In genomic region chr2:62505649-62506420, GRCh38 we compare ENCODE assay signal across 8 cellular contexts. TPM values are rescaled to one million over a fixed set of nuclear protein-coding genes. Genes with fewer than 3 reads are reported as not detected.
DNase-seq lines count a peak whose midpoint lies in the region; ATAC-seq, FAIRE-seq and TF ChIP-seq lines count a peak whose summit lies in the region.

Gene TMEM17 (minus strand): TSS chr2:62506195. CDS start chr2:62506129, 66 bp downstream.

- TF ChIP-seq POLR2A in A549 (IDR thresholded peaks at IDR 0.05; ENCODE audit: low read length) = peak; percentile 72

- WGBS in A549 (ENCODE audit: missing lambda C conversion rate) = 2% methylated on average over 34 of the region's 76 CpGs

- no peaks in the 10 kb centered on the region for H3K36me3 ChIP-seq in skeletal muscle tissue (ENCODE audit: control insufficient read depth in 3 of 3, insufficient read depth in 3 of 3, low read length in 3 of 3)

- H3K27ac ChIP-seq in A549 = peak within 1 kb of the TSS; percentile 83 to 93
- H3K27ac ChIP-seq in skeletal muscle tissue (ENCODE audit: low read depth, low read length) = peak within 1 kb of the TSS; percentile 82

- H3K4me1 ChIP-seq in A549 = peaks cover 26% of the 10 kb centered on the region
- peaks cover 2 to 5% (median 3%) of the 10 kb centered on the region in 3 donors for H3K4me1 ChIP-seq in skeletal muscle tissue (ENCODE audit: control insufficient read depth in 3 of 3, insufficient read depth in 3 of 3, low read length in 3 of 3)

- no peak for FAIRE-seq in A549 (lab: Jason Lieb, UNC)

- peak in 1 of 2 experiments; percentile 36; a peak in 3 of 5 replicates for TF ChIP-seq RAD21 in A549 (conservative IDR thresholded peaks at IDR 0.05 in 1 of 2, IDR thresholded peaks at IDR 0.05 in 1 of 2)

- POLR2A ChIA-PET in A549 (lab: Yijun Ruan, JAX) = interaction anchor here (0.5 to 2.0 kb wide), 28 partner anchors 9 to 1355 kb away, joined by 3 to 47 read pairs (median 4); partner anchors contain the start of genes EHBP1, MDH1 and WDPCP

- TF ChIP-seq CTCF in A549 (IDR thresholded peaks at IDR 0.05) (no peak), GM13977 (IDR thresholded peaks at IDR 0.05; ENCODE audit: extremely low read depth, insufficient read depth, missing control alignments) (no peak)

- DNase-seq in A549 (ENCODE audit: low read depth in 1 of 2, low spot score in 1 of 2) (peak; percentile 81 to 97), GM13977 (ENCODE audit: low spot score) (peak; percentile 83), NCI-H128 (lab: John Stamatoyannopoulos, UW; ENCODE audit: unreplicated experiment) (peak; percentile 72), SKM-1 treated with dmso at 0.1 percent for 144 hours (lab: John Stamatoyannopoulos, UW; ENCODE audit: unreplicated experiment) (peak; percentile 57), cerebellar nuclear complex (lab: John Stamatoyannopoulos, UW) (peak; percentile 43 to 66), inferior parietal cortex (ENCODE audit: extremely low spot score) (peak; percentile 88)

- in situ Hi-C loops in GM13977 (cut with MboI; ENCODE audit: low pct_unique_long_range_greater_than_20kb, low sequenced_read_pairs, unreplicated experiment) = no loop called here

- H3K27me3 ChIP-seq in skeletal muscle tissue (ENCODE audit: control insufficient read depth in 3 of 3, insufficient read depth in 3 of 3, low read length in 3 of 3) = no peaks in the 10 kb centered on the region

- TF ChIP-seq EP300 in A549 (IDR thresholded peaks at IDR 0.05) = no peak

- CTCF ChIA-PET in A549 (lab: Yijun Ruan, JAX) = interaction anchor here (0.6 to 4.6 kb wide), 6 partner anchors 12 to 270 kb away, joined by 3 to 24 read pairs (median 4); no protein-coding TSS in a partner anchor

- peak within 1 kb of the TSS; percentile 80 to 87 (median 86) for H3K9ac ChIP-seq in skeletal muscle tissue (ENCODE audit: low read depth in 1 of 3, low read length in 3 of 3)

- H3K9me3 ChIP-seq in A549 (no peaks in the 10 kb centered on the region), skeletal muscle tissue (ENCODE audit: control insufficient read depth in 3 of 3, low read length in 3 of 3) (no peaks in the 10 kb centered on the region)

- H3K4me3 ChIP-seq in A549 (peak within 1 kb of the TSS; percentile 44), skeletal muscle tissue (ENCODE audit: low read length in 3 of 3) (peak within 1 kb of the TSS; percentile 82 to 93 (median 86))

- ATAC-seq in A549 (peak; percentile 92 to 94), HG02763 (IDR thresholded peaks at IDR 0.05; ENCODE audit: unreplicated experiment) (peak; percentile 82)

- H3K4me2 ChIP-seq in A549 = peak within 1 kb of the TSS; percentile 84

TF ChIP-seq in A549, 52 proteins besides CTCF, POLR2A, EP300 and RAD21 (continues in another document):
- no peak for TF ChIP-seq POLR2AphosphoS2 (conservative IDR thresholded peaks at IDR 0.05; ENCODE audit: low read length)
- TF ChIP-seq USF2 (IDR thresholded peaks at IDR 0.05) = no peak
- peak; percentile 83; the same call in 2 of the 3 replicates for TF ChIP-seq BCL3 (IDR thresholded peaks at IDR 0.05)
- peak; percentile 66; the same call in 1 of the 2 replicates for TF ChIP-seq HEYL (CRISPR knock-in tag; IDR thresholded peaks at IDR 0.05)
- no peak for TF ChIP-seq FOXS1 (CRISPR knock-in tag; IDR thresholded peaks at IDR 0.05)
- no peak for TF ChIP-seq NFE2L2 (conservative IDR thresholded peaks at IDR 0.05; ENCODE audit: low read length)
- TF ChIP-seq GATA3 (IDR thresholded peaks at IDR 0.05; ENCODE audit: borderline replicate concordance) = peak; percentile 34; the same call in 1 of the 2 replicates
- 0 out of 2 replicates have a peak, but pooled peaks have one; percentile 55 for TF ChIP-seq HMGXB4 (CRISPR knock-in tag; IDR thresholded peaks at IDR 0.05; ENCODE audit: borderline replicate concordance)
- 0 out of 2 replicates have a peak, but pooled peaks have one; percentile 11 for TF ChIP-seq MAZ (IDR thresholded peaks at IDR 0.05; ENCODE audit: borderline replicate concordance, low read depth, low read length)
- TF ChIP-seq PBX3 (IDR thresholded peaks at IDR 0.05) = 0 out of 2 replicates have a peak, but pooled peaks have one; percentile 12
- TF ChIP-seq CHD4 (IDR thresholded peaks at IDR 0.05; ENCODE audit: borderline replicate concordance) = no peak
- peak; percentile 65; the same call in 1 of the 2 replicates for TF ChIP-seq NPAS2 (CRISPR knock-in tag; IDR thresholded peaks at IDR 0.05; ENCODE audit: borderline replicate concordance)
- peak; percentile 34; the same call in 1 of the 2 replicates for TF ChIP-seq ZSCAN20 (CRISPR knock-in tag; IDR thresholded peaks at IDR 0.05)
- TF ChIP-seq MAFK (IDR thresholded peaks at IDR 0.05; ENCODE audit: partially characterized antibody) = no peak
- TF ChIP-seq NR3C1 (IDR thresholded peaks at IDR 0.05) = no peak
- TF ChIP-seq JUNB (IDR thresholded peaks at IDR 0.05) = no peak
- TF ChIP-seq REST (IDR thresholded peaks at IDR 0.05) = no peak
- peak; percentile 82 for TF ChIP-seq EHF (CRISPR knock-in tag; IDR thresholded peaks at IDR 0.05)

RNA-seq across cellular contexts. Expression of gene TMEM17, which starts in this region (rescaled TPM):
- polyA plus RNA-seq in A549 (2011; rRNA removed) = 7.9 and 10.2 TPM in 2 replicates
- 2.9 and 3.0 TPM in 2 replicates for polyA plus RNA-seq in A549 (2012; cell fraction: cytosol; rRNA removed)
- polyA plus RNA-seq in A549 (2012; cell fraction: nucleus; rRNA removed) = 1.7 and 3.3 TPM in 2 replicates
- polyA plus RNA-seq in A549 (2017; fragmentation: RNase III; extraction: RNeasy Plus Mini Kit Qiagen cat#74134 plus additional on column Dnase treatment) = 4.4 to 5.2 TPM (median 4.9 TPM) in 3 replicates
- polyA minus RNA-seq in A549 (2011; rRNA and poly(A)+ RNA removed) = 1.6 and 1.8 TPM in 2 replicates
- 1.0 TPM for total RNA-seq in skeletal muscle tissue

Comparison
In these comparisons a context has a peak if more than half of its experiments do, and no peak if none do; other contexts are left out.
1. Peak in every context shown above with its lines: DNase-seq, ATAC-seq, H3K4me3 ChIP-seq and H3K27ac ChIP-seq.